In genomic region chr4:152981278-152981677, GRCh38 we compare ENCODE assay signal across 21 cellular contexts. TPM values are rescaled to one million over a fixed set of nuclear protein-coding genes. Genes with fewer than 3 reads are reported as not detected.
A peak's percentile ranks its signal among the peaks of the same experiment; 100 is the strongest.
DNase-seq lines count a peak whose midpoint lies in the region; ATAC-seq, FAIRE-seq and TF ChIP-seq lines count a peak whose summit lies in the region.
"Had no signal": no experiment of that assay in that cellular context is flagged by ENCODE, and none has a peak within 500 bp of the region (broad histone marks: within the 10 kb centered on the region; RNA-seq: fewer than 3 reads in every experiment).

No MANE protein-coding gene starts in this region.

- H3K4me1 ChIP-seq in keratinocyte (ENCODE audit: control insufficient read depth, extremely low read depth, insufficient read depth, low read length) (peaks cover 47% of the 10 kb centered on the region), stomach (no peaks in the 10 kb centered on the region)
- H3K4me1 ChIP-seq: left ventricle myocardium inferior had no signal

- H4K20me1 ChIP-seq in keratinocyte (ENCODE audit: control insufficient read depth, extremely low read depth, insufficient read depth, low read length) = no peaks in the 10 kb centered on the region

- H3K4me3 ChIP-seq in keratinocyte (ENCODE audit: control insufficient read depth in 2 of 3, extremely low read depth in 1 of 3, insufficient read depth in 2 of 3, low read depth in 1 of 3, low read length in 3 of 3) (no peak overlapping the region), MG63 (no peak overlapping the region), stomach (no peak overlapping the region)
- H3K4me3 ChIP-seq: left ventricle myocardium inferior had no signal

- no peaks in the 10 kb centered on the region for H3K79me2 ChIP-seq in keratinocyte (ENCODE audit: control insufficient read depth, insufficient read depth, low read length)

- dilution Hi-C loops in keratinocyte (cut with MboI; ENCODE audit: extremely low pct_ligation_motif_present, low sequenced_read_pairs) = no loop called here

- DNase-seq in A172 (ENCODE audit: low spot score) (peak; percentile 71), HT1080 (ENCODE audit: low read depth) (peak; percentile 79), amniotic epithelial cell (ENCODE audit: low read depth) (peak; percentile 95), keratinocyte (ENCODE audit: low read depth, low spot score) (no peak), MG63 (no peak), stomach (no peak)
- DNase-seq in activated CD4-positive, alpha-beta T cell treated with anti-CD3 and anti-CD28 coated beads, Interleukin-2, amount 50 U/mL, for 1 hour = no peak
- DNase-seq: ACHN; activated CD8-positive, alpha-beta memory T cell treated with anti-CD3 and anti-CD28 coated beads, Interleukin-2, amount 50 U/mL, for 48 hours; activated effector memory CD4-positive, alpha-beta T cell treated with Interleukin-2 at 50 U/mL for 16 hours; activated naive CD8-positive, alpha-beta T cell treated with anti-CD3 and anti-CD28 coated beads, Interleukin-2, amount 50 U/mL, for 24 hours; CD4-positive, CD25-positive, alpha-beta regulatory T cell; DMS53; GOT3; left ventricle myocardium inferior; NCI-H187 treated with DMSO at 0.1 percent for 48 hours; NCI-H345; retina; T-cell had no signal

- H3K9me1 ChIP-seq in keratinocyte (ENCODE audit: control insufficient read depth, extremely low read depth, insufficient read depth, low read length) = no peaks in the 10 kb centered on the region

- intact Hi-C loops in stomach (cut with DNase I; ENCODE audit: low total_unique reads) = no loop called here

- TF ChIP-seq POLR2A in stomach (IDR thresholded peaks at IDR 0.05) = no peak

- H3K9me3 ChIP-seq in keratinocyte (ENCODE audit: control insufficient read depth, low read depth, low read length) (no peaks in the 10 kb centered on the region), MG63 (no peaks in the 10 kb centered on the region), stomach (no peaks in the 10 kb centered on the region)
- H3K9me3 ChIP-seq: left ventricle myocardium inferior, neutrophil had no signal

- H3K27me3 ChIP-seq in keratinocyte (ENCODE audit: control insufficient read depth, extremely low read depth, insufficient read depth, low read length) (no peaks in the 10 kb centered on the region), MG63 (no peaks in the 10 kb centered on the region), stomach (no peaks in the 10 kb centered on the region)
- H3K27me3 ChIP-seq: neutrophil had no signal

- TF ChIP-seq CTCF in keratinocyte (optimal IDR thresholded peaks at IDR 0.05 in 1 of 3, IDR thresholded peaks at IDR 0.05 in 1 of 3, conservative IDR thresholded peaks at IDR 0.05 in 1 of 3; ENCODE audit: extremely low read depth in 1 of 3, insufficient read depth in 2 of 3, low read length in 3 of 3) = no peak
- no peak for TF ChIP-seq CTCF in stomach (IDR thresholded peaks at IDR 0.05)

- no peak overlapping the region for H3K4me2 ChIP-seq in keratinocyte (ENCODE audit: control insufficient read depth, extremely low read depth, insufficient read depth, low read depth, low read length)

- ATAC-seq in HG02840 (IDR thresholded peaks at IDR 0.05; ENCODE audit: low FRiP score, unreplicated experiment) = no peak
- ATAC-seq: activated naive CD8-positive, alpha-beta T cell treated with anti-CD3 and anti-CD28 coated beads, Interleukin-2, amount 50 U/mL, for 24 hours; T-cell had no signal

- H3K27ac ChIP-seq in keratinocyte (ENCODE audit: control insufficient read depth, insufficient read depth, low read length) (peak overlapping the region; percentile 43), stomach (no peak overlapping the region)
- H3K27ac ChIP-seq: left ventricle myocardium inferior, neutrophil had no signal

- 59 to 82% (median 63%) methylated on average over 4 to 5 of the region's 5 CpGs for WGBS in stomach, 5 donors

- H3K9ac ChIP-seq in keratinocyte (ENCODE audit: control insufficient read depth, extremely low read depth, insufficient read depth, low read length) = peak overlapping the region; percentile 24

- no peaks in the 10 kb centered on the region for H3K36me3 ChIP-seq in keratinocyte (ENCODE audit: control insufficient read depth in 2 of 2, extremely low read depth in 1 of 2, insufficient read depth in 2 of 2, low read length in 2 of 2)
- no peaks in the 10 kb centered on the region for H3K36me3 ChIP-seq in MG63
- peaks cover 0 to 5% (median 2%) of the 10 kb centered on the region in 4 donors for H3K36me3 ChIP-seq in stomach
- H3K36me3 ChIP-seq: left ventricle myocardium inferior, neutrophil had no signal

- TF ChIP-seq EP300 in stomach (IDR thresholded peaks at IDR 0.05) = no peak

- peak; percentile 98 for FAIRE-seq in keratinocyte (lab: Jason Lieb, UNC)

- no peak overlapping the region for H2AFZ ChIP-seq in keratinocyte (ENCODE audit: control insufficient read depth, low read length)

RNA-seq across cellular contexts. Expression of gene FHDC1, which starts 45.2 kb away (rescaled TPM):
- total RNA-seq in A172 (2014; rRNA removed; shearing (Covaris generic)) = 0.40 and 0.62 TPM in 2 replicates
- total RNA-seq in HT1080 (2014; rRNA removed; shearing (Covaris generic)) = 0.03 and 0.23 TPM in 2 replicates
- polyA plus RNA-seq in HT1080 (2015; cell fraction: cytosol; rRNA removed) = 0.23 and 0.45 TPM in 2 replicates
- polyA plus RNA-seq in HT1080 (2015; cell fraction: nucleus; rRNA removed) = 1.5 and 1.6 TPM in 2 replicates
- 0.96 to 2.1 TPM (median 1.6 TPM) in 3 replicates for polyA plus RNA-seq in keratinocyte
- polyA plus RNA-seq in keratinocyte (2011; ENCODE audit: low read depth) = 4.0 TPM
- 1.2 and 1.4 TPM in 2 replicates for polyA plus RNA-seq in keratinocyte (2011; cell fraction: cytosol; rRNA removed)
- 6.6 and 7.8 TPM in 2 replicates for polyA plus RNA-seq in keratinocyte (2011; cell fraction: nucleus; rRNA removed)
- 2.0 and 6.1 TPM in 2 replicates for polyA plus RNA-seq in keratinocyte (2012; ENCODE audit: low replicate concordance)
- 1.7 to 1.9 TPM (median 1.7 TPM) in 3 replicates for polyA minus RNA-seq in keratinocyte
- 1.7 TPM for polyA minus RNA-seq in keratinocyte (2011; cell fraction: cytosol; rRNA and poly(A)+ RNA removed)
- 4.7 and 7.0 TPM in 2 replicates for polyA minus RNA-seq in keratinocyte (2011; cell fraction: nucleus; rRNA and poly(A)+ RNA removed)
- 0.02 and 0.07 TPM in 2 replicates for total RNA-seq in MG63 (2014; rRNA removed; shearing (Covaris generic); ENCODE audit: low replicate concordance)
- total RNA-seq in stomach = 10 to 100 TPM in 1 of 5 donors, 1 to 10 TPM in 4; 3.5 to 13.4 (median 8.6) TPM
- polyA plus RNA-seq in stomach = 1 to 10 TPM; 2.9 to 4.3 (median 3.8) TPM
- polyA plus RNA-seq: CD4-positive, CD25-positive, alpha-beta regulatory T cell had no signal

Comparison
In these comparisons a context has a peak if more than half of its experiments do, and no peak if none do; other contexts are left out.
1. DNase-seq: peak in A172 (single experiment), HT1080 (single experiment) and amniotic epithelial cell (single experiment); none in keratinocyte (single experiment), MG63 (single experiment), stomach (single experiment) and activated CD4-positive, alpha-beta T cell treated with anti-CD3 and anti-CD28 coated beads, Interleukin-2, amount 50 U/mL, for 1 hour (single experiment).